ENCODE assay signal across 19 cellular contexts in the genomic region with DNA sequence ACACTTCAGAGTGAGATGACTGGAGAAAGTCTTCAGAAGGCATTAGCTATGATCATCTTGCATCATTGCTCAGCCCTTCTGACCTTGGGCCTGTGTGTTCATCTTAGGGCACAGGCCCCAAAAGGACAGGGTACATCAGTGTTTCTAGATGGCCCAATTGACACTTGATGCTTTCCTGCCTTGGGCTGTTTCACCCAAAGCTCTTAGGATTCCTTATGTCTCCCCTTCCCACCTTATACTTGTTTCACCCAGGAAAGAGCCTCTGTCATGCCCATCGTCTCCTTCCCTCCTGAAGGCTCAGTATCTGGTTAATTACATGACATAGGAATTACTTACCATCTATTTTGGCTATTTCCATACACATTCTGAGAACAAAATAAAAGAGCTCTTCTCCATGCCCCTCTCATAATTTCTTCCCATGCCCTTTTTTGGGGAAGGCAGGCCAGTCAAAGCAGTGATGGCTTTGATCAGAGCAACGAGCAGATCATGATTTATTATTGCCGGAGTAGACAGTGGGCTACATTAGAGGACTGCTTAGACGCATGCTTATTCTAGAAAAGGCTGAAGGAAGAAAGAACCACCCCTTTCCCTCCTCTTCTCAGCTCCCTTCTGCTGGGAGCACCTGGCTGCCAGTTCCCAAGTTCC.
DNase-seq lines count a peak whose midpoint lies in the region; ATAC-seq, FAIRE-seq and TF ChIP-seq lines count a peak whose summit lies in the region.
"Had no signal": no experiment of that assay in that cellular context is flagged by ENCODE, and none has a peak within 500 bp of the region (broad histone marks: within the 10 kb centered on the region; RNA-seq: fewer than 3 reads in every experiment).

No MANE protein-coding gene starts in this region.

- H3K27me3 ChIP-seq in GM12878 (replicated peaks in 1 of 2; ENCODE audit: control insufficient read depth in 2 of 2, insufficient read depth in 2 of 2, low read length in 1 of 2) = no peaks in the 10 kb centered on the region

- peaks cover 13% of the 10 kb centered on the region for H3K4me1 Mint-ChIP-seq in nephron progenitor cell
- H3K4me1 Mint-ChIP-seq: CD4-positive, alpha-beta memory T cell had no signal

- H3K36me3 ChIP-seq in GM12878 (ENCODE audit: control insufficient read depth in 2 of 2, insufficient read depth in 2 of 2, low read length in 1 of 2) = peaks cover 8 to 13% of the 10 kb centered on the region in 2 experiments

- POLR2A ChIA-PET in GM12878 (lab: Charles Lee) = no interaction called here

- DNase-seq in NCI-H2171 (lab: John Stamatoyannopoulos, UW) (peak; percentile 24), NCI-H2171 treated with DMSO at 0.1 percent for 48 hours (lab: John Stamatoyannopoulos, UW) (no peak), GM12878 (ENCODE audit: low read depth, low spot score) (no peak), nephron progenitor cell (no peak), globus pallidus (ENCODE audit: low spot score) (no peak)
- DNase-seq: AML-193; CD4-positive, alpha-beta memory T cell; DMS153; DMS79; GDM1; GM23248; H7; HFFc6 had no signal

- RAD21 ChIA-PET in GM12878 (lab: Charles Lee; ENCODE audit: unreplicated experiment) = no interaction called here

- H3K9me3 Mint-ChIP-seq in nephron progenitor cell = peaks cover 32% of the 10 kb centered on the region
- H3K9me3 Mint-ChIP-seq: HFFc6 had no signal

- no peaks in the 10 kb centered on the region; the same call in 2 of the 3 replicates for H3K9me3 ChIP-seq in GM12878 (replicated peaks; ENCODE audit: control insufficient read depth, insufficient read depth, low read length)
- H3K9me3 ChIP-seq: A549 had no signal

- no peaks in the 10 kb centered on the region for H3K4me1 ChIP-seq in GM12878 (ENCODE audit: control insufficient read depth, insufficient read depth, low read length)
- H3K4me1 ChIP-seq: A549 had no signal

- ATAC-seq in GM12878 (no peak), GM18858 (IDR thresholded peaks at IDR 0.05; ENCODE audit: unreplicated experiment) (no peak), HG03439 (IDR thresholded peaks at IDR 0.05; ENCODE audit: unreplicated experiment) (no peak)
- ATAC-seq: A549, HCT116 had no signal

- no peak overlapping the region for H3K4me3 Mint-ChIP-seq in nephron progenitor cell
- H3K4me3 Mint-ChIP-seq: CD4-positive, alpha-beta memory T cell; HFFc6 had no signal

- no peaks in the 10 kb centered on the region for H3K27me3 Mint-ChIP-seq in nephron progenitor cell (ENCODE audit: low read depth, poor library complexity)
- H3K27me3 Mint-ChIP-seq: CD4-positive, alpha-beta memory T cell had no signal

- intact Hi-C loops in GM12878 (cut with micrococcal nuclease; ENCODE audit: unreplicated experiment) = no loop called here

- peak; percentile 23 for FAIRE-seq in GM12878 (lab: Jason Lieb, UNC)
- FAIRE-seq: A549 had no signal

- CTCF ChIA-PET in GM12878 (lab: Yijun Ruan, JAX) = interaction anchor here (1.0 to 1.3 kb wide), 3 partner anchors 205 to 291 kb away, joined by 3 to 4 read pairs (median 3); no protein-coding TSS in a partner anchor

- in situ Hi-C loops in GM12878 (cut with MboI) = no loop called here

- no peak overlapping the region for H3K4me2 ChIP-seq in GM12878 (ENCODE audit: control insufficient read depth, insufficient read depth)
- H3K4me2 ChIP-seq: A549 had no signal

- no peak overlapping the region for H2AFZ ChIP-seq in GM12878 (ENCODE audit: control insufficient read depth, low read depth, low read length)
- H2AFZ ChIP-seq: GM23248 had no signal

- H3K36me3 Mint-ChIP-seq in nephron progenitor cell (ENCODE audit: low read depth) = peaks cover 88% of the 10 kb centered on the region

- no TSS peak for BruUV-seq in GM12878 (replicated peaks; lab: Mats Ljungman, UMichigan)

- no peak overlapping the region for H3K27ac ChIP-seq in GM12878 (ENCODE audit: control insufficient read depth, insufficient read depth)
- H3K27ac ChIP-seq: 22Rv1, A549, C4-2B, GM23248 had no signal

- no peak for TF ChIP-seq RAD21 in GM12878 (IDR thresholded peaks at IDR 0.05; ENCODE audit: insufficient read depth, low read depth, low read length)

- H3K4me3 ChIP-seq in GM12878 = no peak overlapping the region
- H3K4me3 ChIP-seq: A549, GM23248 had no signal

- H3K9ac ChIP-seq in GM12878 (ENCODE audit: control insufficient read depth, insufficient read depth, low read length) = no peak overlapping the region
- H3K9ac ChIP-seq: GM23248 had no signal

- 97% methylated on average over 4 of the region's 4 CpGs for WGBS in GM12878 (ENCODE audit: insufficient coverage, insufficient replicate concordance, low lambda C conversion rate, missing lambda C conversion rate)

- TF ChIP-seq EP300 in GM12878 (IDR thresholded peaks at IDR 0.05; ENCODE audit: borderline replicate concordance in 1 of 2, control insufficient read depth in 1 of 2, low read depth in 2 of 2, low read length in 2 of 2) = no peak

- TF ChIP-seq POLR2A in GM12878 (IDR thresholded peaks at IDR 0.05; ENCODE audit: low read depth, low read length) = no peak

- no peaks in the 10 kb centered on the region for H3K79me2 ChIP-seq in GM12878 (ENCODE audit: control insufficient read depth, insufficient read depth, low read length)

- no peaks in the 10 kb centered on the region; the same call in 1 of the 2 replicates for H4K20me1 ChIP-seq in GM12878 (ENCODE audit: control insufficient read depth, insufficient read depth)

- TF ChIP-seq CTCF in GM12878 (IDR thresholded peaks at IDR 0.05 in 2 of 3, conservative IDR thresholded peaks at IDR 0.05 in 1 of 3; ENCODE audit: control insufficient read depth in 2 of 3, extremely low read depth in 1 of 3, insufficient read depth in 1 of 3, low read depth in 3 of 3, low read length in 3 of 3) = no peak
- TF ChIP-seq CTCF in nephron progenitor cell (IDR thresholded peaks at IDR 0.05) = no peak

- SMC1A ChIA-PET in GM12878 (lab: Charles Lee; ENCODE audit: uncharacterized antibody, unreplicated experiment) = no interaction called here

- peak overlapping the region; percentile 24 for H3K27ac Mint-ChIP-seq in nephron progenitor cell
- H3K27ac Mint-ChIP-seq: HFFc6 had no signal

TF ChIP-seq in GM12878, 131 proteins besides CTCF, POLR2A, EP300 and RAD21:
- TF ChIP-seq TARDBP (IDR thresholded peaks at IDR 0.05; ENCODE audit: borderline replicate concordance) (no peak), ZZZ3 (IDR thresholded peaks at IDR 0.05; ENCODE audit: control insufficient read depth, insufficient read length, low read depth) (no peak), PRDM15 (CRISPR knock-in tag; IDR thresholded peaks at IDR 0.05) (no peak), DPF2 (IDR thresholded peaks at IDR 0.05) (no peak), BACH1 (IDR thresholded peaks at IDR 0.05; ENCODE audit: borderline replicate concordance) (no peak), SIN3A (IDR thresholded peaks at IDR 0.05; ENCODE audit: low read depth, low read length) (no peak), STAT1 (conservative IDR thresholded peaks at IDR 0.05) (no peak), EED (IDR thresholded peaks at IDR 0.05; ENCODE audit: low read depth) (no peak), YBX1 (IDR thresholded peaks at IDR 0.05) (no peak), MXI1 (IDR thresholded peaks at IDR 0.05; ENCODE audit: low read depth, low read length) (no peak), HDAC6 (IDR thresholded peaks at IDR 0.05; ENCODE audit: unreplicated experiment) (no peak), POLR2AphosphoS2 (IDR thresholded peaks at IDR 0.05; ENCODE audit: low read depth, low read length) (no peak), PML (IDR thresholded peaks at IDR 0.05; ENCODE audit: low read length) (no peak)
